11 cellular contexts compared by ENCODE assay signal in genomic region chr2:171320208-171320621, GRCh38.
A peak's percentile ranks its signal among the peaks of the same experiment; 100 is the strongest.
DNase-seq lines count a peak whose midpoint lies in the region; ATAC-seq and TF ChIP-seq lines count a peak whose summit lies in the region.
"Had no signal": no experiment of that assay in that cellular context is flagged by ENCODE, and none has a peak within 500 bp of the region (broad histone marks: within the 10 kb centered on the region; RNA-seq: fewer than 3 reads in every experiment).

No MANE protein-coding gene starts in this region.

- H3K9me3 Mint-ChIP-seq in mesothelial cell of epicardium, result no peaks in the 10 kb centered on the region

- in situ Hi-C loops in KBM-7 (cut with MboI; ENCODE audit: low pct_unique_long_range_greater_than_20kb, low sequenced_read_pairs), result no loop called here

- peak; percentile 54 for TF ChIP-seq CTCF in GM12872 (IDR thresholded peaks at IDR 0.05; ENCODE audit: insufficient read depth, low read depth, low read length)
- TF ChIP-seq CTCF in mesothelial cell of epicardium (IDR thresholded peaks at IDR 0.05; ENCODE audit: unreplicated experiment), result no peak

- H3K27ac Mint-ChIP-seq in T-helper 17 cell (peak overlapping the region; percentile 93), mesothelial cell of epicardium (no peak overlapping the region)

- no peaks in the 10 kb centered on the region for H3K9me3 ChIP-seq in T-helper 17 cell (ENCODE audit: control insufficient read depth, low read length, poor library complexity, severe bottlenecking)

- H3K4me1 Mint-ChIP-seq in T-helper 17 cell (peaks cover 40% of the 10 kb centered on the region), mesothelial cell of epicardium (peaks cover 19% of the 10 kb centered on the region)

- H3K36me3 Mint-ChIP-seq in T-helper 17 cell (ENCODE audit: low read depth), result peaks cover under 1% of the 10 kb centered on the region
- peaks cover 26% of the 10 kb centered on the region for H3K36me3 Mint-ChIP-seq in mesothelial cell of epicardium

- no peak for DNase-seq in T-helper 17 cell
- no peak for DNase-seq in SKM-1 treated with dmso at 0.1 percent for 144 hours (lab: John Stamatoyannopoulos, UW; ENCODE audit: unreplicated experiment)
- DNase-seq in mesothelial cell of epicardium (ENCODE audit: low spot score in 2 of 2, unreplicated experiment in 2 of 2), result no peak
- no peak for DNase-seq in GM19240 (ENCODE audit: insufficient read length, low spot score)
- DNase-seq in KBM-7, result no peak
- DNase-seq: effector memory CD4-positive, alpha-beta T cell; islet precursor cell; OCI-M1 had no signal

- peak overlapping the region; percentile 33 for H3K4me3 Mint-ChIP-seq in T-helper 17 cell
- H3K4me3 Mint-ChIP-seq in mesothelial cell of epicardium, result no peak overlapping the region

- ATAC-seq in GM19043 (IDR thresholded peaks at IDR 0.05; ENCODE audit: low read depth, unreplicated experiment), result peak; percentile 35
- ATAC-seq in HG02973 (IDR thresholded peaks at IDR 0.05; ENCODE audit: unreplicated experiment), result peak; percentile 28
- ATAC-seq in T-helper 17 cell, result no peak

- no peaks in the 10 kb centered on the region for H3K27me3 Mint-ChIP-seq in T-helper 17 cell
- H3K27me3 Mint-ChIP-seq in mesothelial cell of epicardium (ENCODE audit: low read depth), result no peaks in the 10 kb centered on the region
